20 cellular contexts compared by ENCODE assay signal in the genomic region with DNA sequence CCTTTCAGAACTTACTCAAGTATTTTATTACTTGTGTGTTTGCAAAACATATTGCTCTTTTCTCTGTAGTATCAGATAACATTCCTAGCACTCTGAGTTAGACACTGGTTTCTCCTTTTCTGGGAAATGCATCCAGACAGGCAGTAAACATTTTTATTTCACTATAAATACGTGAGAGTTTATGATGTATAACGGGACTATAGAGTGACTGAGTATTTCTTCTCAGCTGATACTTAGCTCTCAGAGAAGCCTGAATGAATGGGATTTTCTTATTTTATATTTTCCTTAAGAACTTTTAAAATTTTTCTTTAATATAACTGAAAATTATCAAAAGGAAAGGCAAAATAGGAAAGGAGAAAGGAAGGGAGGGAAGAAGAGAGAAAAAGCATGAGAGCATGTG.
"Had no signal": no experiment of that assay in that cellular context is flagged by ENCODE, and none has a peak within 500 bp of the region (broad histone marks: within the 10 kb centered on the region; RNA-seq: fewer than 3 reads in every experiment).

No MANE protein-coding gene starts in this region.

- H3K27ac ChIP-seq: coronary artery, gastrocnemius medialis, heart right ventricle, left ventricle myocardium inferior, neutrophil, psoas muscle, right lobe of liver, thoracic aorta, transverse colon had no signal

- H3K9me3 Mint-ChIP-seq: immature natural killer cell; natural killer cell treated with Interleukin-12 subunit alpha and Interleukin-12 subunit beta and Interleukin-15 and Interleukin-18, amount 100 ng/mL, for 72 hours; stimulated activated naive B cell treated with anti-CD40 and anti-IgM and Interleukin-4, amounts not matched to agents 10 μg/mL and 1 μg/mL and 100 μg/mL, for 72 hours; stimulated activated naive CD8-positive, alpha-beta T cell treated with anti-CD3 and anti-CD28 coated beads, Interleukin-15, amount 100 ng/mL, for 72 hours had no signal

- H3K9me3 ChIP-seq: gastrocnemius medialis, heart right ventricle, left ventricle myocardium inferior, neutrophil, psoas muscle, right lobe of liver, thoracic aorta, transverse colon had no signal

- H3K36me3 Mint-ChIP-seq: immature natural killer cell; natural killer cell treated with Interleukin-12 subunit alpha and Interleukin-12 subunit beta and Interleukin-15 and Interleukin-18, amount 100 ng/mL, for 72 hours; stimulated activated naive B cell treated with anti-CD40 and anti-IgM and Interleukin-4, amounts not matched to agents 10 μg/mL and 1 μg/mL and 100 μg/mL, for 72 hours had no signal

- ATAC-seq: esophagus mucosa; gastrocnemius medialis; heart right ventricle; natural killer cell treated with Interleukin-12 subunit alpha and Interleukin-12 subunit beta and Interleukin-15 and Interleukin-18, amount 100 ng/mL, for 72 hours; psoas muscle; right lobe of liver; stimulated activated naive B cell treated with anti-CD40 and anti-IgM and Interleukin-4, amounts not matched to agents 10 μg/mL and 1 μg/mL and 100 μg/mL, for 72 hours; stimulated activated naive CD8-positive, alpha-beta T cell treated with anti-CD3 and anti-CD28 coated beads, Interleukin-15, amount 100 ng/mL, for 72 hours had no signal

- H3K4me1 Mint-ChIP-seq: immature natural killer cell; stimulated activated naive B cell treated with anti-CD40 and anti-IgM and Interleukin-4, amounts not matched to agents 10 μg/mL and 1 μg/mL and 100 μg/mL, for 72 hours; stimulated activated naive CD8-positive, alpha-beta T cell treated with anti-CD3 and anti-CD28 coated beads, Interleukin-15, amount 100 ng/mL, for 72 hours had no signal

- H3K4me3 ChIP-seq: coronary artery, gastrocnemius medialis, heart right ventricle, left ventricle myocardium inferior, lung, psoas muscle, right lobe of liver, thoracic aorta, transverse colon had no signal

- DNase-seq: effector CD8-positive, alpha-beta T cell; gastrocnemius medialis; heart right ventricle; immature natural killer cell; left ventricle myocardium inferior; mesenchymal stem cell; midbrain; psoas muscle; right lobe of liver; stimulated activated CD4-positive, alpha-beta T cell treated with anti-CD3 and anti-CD28 coated beads, Interleukin-2, amount 100 ng/mL, for 24 hours; stimulated activated CD4-positive, alpha-beta T cell treated with anti-CD3 and anti-CD28 coated beads, Interleukin-4, amount 100 ng/mL, for 4 hours; stimulated activated naive B cell treated with anti-CD40 and anti-IgM and Interleukin-4, amounts not matched to agents 10 μg/mL and 1 μg/mL and 100 μg/mL, for 72 hours; stimulated activated naive CD8-positive, alpha-beta T cell treated with anti-CD3 and anti-CD28 coated beads, Interleukin-15, amount 100 ng/mL, for 72 hours; transverse colon had no signal

- H3K4me1 ChIP-seq: gastrocnemius medialis, heart right ventricle, left ventricle myocardium inferior, psoas muscle, right lobe of liver, transverse colon had no signal

- H3K27me3 Mint-ChIP-seq: stimulated activated naive CD8-positive, alpha-beta T cell treated with anti-CD3 and anti-CD28 coated beads, Interleukin-15, amount 100 ng/mL, for 72 hours had no signal

- H3K27me3 ChIP-seq: gastrocnemius medialis, right lobe of liver had no signal

- H3K36me3 ChIP-seq: gastrocnemius medialis, heart right ventricle, left ventricle myocardium inferior, neutrophil, right lobe of liver, thoracic aorta, transverse colon had no signal

- H3K27ac Mint-ChIP-seq: immature natural killer cell; natural killer cell treated with Interleukin-12 subunit alpha and Interleukin-12 subunit beta and Interleukin-15 and Interleukin-18, amount 100 ng/mL, for 72 hours; stimulated activated naive B cell treated with anti-CD40 and anti-IgM and Interleukin-4, amounts not matched to agents 10 μg/mL and 1 μg/mL and 100 μg/mL, for 72 hours; stimulated activated naive CD8-positive, alpha-beta T cell treated with anti-CD3 and anti-CD28 coated beads, Interleukin-15, amount 100 ng/mL, for 72 hours had no signal

- H3K4me3 Mint-ChIP-seq: immature natural killer cell; natural killer cell treated with Interleukin-12 subunit alpha and Interleukin-12 subunit beta and Interleukin-15 and Interleukin-18, amount 100 ng/mL, for 72 hours; stimulated activated naive B cell treated with anti-CD40 and anti-IgM and Interleukin-4, amounts not matched to agents 10 μg/mL and 1 μg/mL and 100 μg/mL, for 72 hours; stimulated activated naive CD8-positive, alpha-beta T cell treated with anti-CD3 and anti-CD28 coated beads, Interleukin-15, amount 100 ng/mL, for 72 hours had no signal
